ENCODE assay signal across 8 cellular contexts in genomic region chr17:3893003-3893719, GRCh38. TPM values are rescaled to one million over a fixed set of nuclear protein-coding genes. Genes with fewer than 3 reads are reported as not detected.
DNase-seq lines count a peak whose midpoint lies in the region; ATAC-seq and TF ChIP-seq lines count a peak whose summit lies in the region.

CAMKK1 (minus strand) TSS chr17:3893053; CDS start chr17:3885687, 7,366 bp downstream.

- ATAC-seq in GM19043 (IDR thresholded peaks at IDR 0.05; ENCODE audit: low read depth, unreplicated experiment), result peak; percentile 79
- ATAC-seq in HG03342 (IDR thresholded peaks at IDR 0.05; ENCODE audit: unreplicated experiment), result peak; percentile 83
- ATAC-seq in lower lobe of right lung, result peak; percentile 91 to 92

- intact Hi-C loops in dorsolateral prefrontal cortex (cut with DNase I) (no loop called here), lower lobe of right lung (cut with DNase I) (no loop called here)

- peak within 1 kb of the TSS in 53 of 59 donors; percentile 19 to 92 (median 78) for H3K27ac ChIP-seq in dorsolateral prefrontal cortex
- peak within 1 kb of the TSS; percentile 85 for H3K27ac ChIP-seq in lower lobe of right lung

- H3K9me3 ChIP-seq in BE2C, result no peaks in the 10 kb centered on the region
- H3K9me3 ChIP-seq in lower lobe of right lung, result no peaks in the 10 kb centered on the region

- peaks cover 15% of the 10 kb centered on the region for H3K4me1 ChIP-seq in BE2C
- H3K4me1 ChIP-seq in lower lobe of right lung, result peaks cover 59% of the 10 kb centered on the region

- no peak for TF ChIP-seq CTCF in BE2C (IDR thresholded peaks at IDR 0.05; ENCODE audit: low read depth, low read length)
- TF ChIP-seq CTCF in dorsolateral prefrontal cortex (IDR thresholded peaks at IDR 0.05 in 54 of 56, conservative IDR thresholded peaks at IDR 0.05 in 2 of 56; ENCODE audit: low read depth in 1 of 56, partially characterized antibody in 56 of 56), result peak in 15 of 56 donors; percentile 9 to 36 (median 23)
- no peak for TF ChIP-seq CTCF in lower lobe of right lung (IDR thresholded peaks at IDR 0.05)

- peak within 1 kb of the TSS; percentile 64 for H3K4me3 ChIP-seq in BE2C (ENCODE audit: low read depth, low read length)
- H3K4me3 ChIP-seq in dorsolateral prefrontal cortex, result peak within 1 kb of the TSS; percentile 37 to 88 (median 79)
- H3K4me3 ChIP-seq in lower lobe of right lung, result peak within 1 kb of the TSS; percentile 84

- H3K27me3 ChIP-seq in BE2C, result no peaks in the 10 kb centered on the region
- no peaks in the 10 kb centered on the region for H3K27me3 ChIP-seq in dorsolateral prefrontal cortex
- no peaks in the 10 kb centered on the region for H3K27me3 ChIP-seq in lower lobe of right lung (ENCODE audit: low read depth)

- H3K36me3 ChIP-seq in BE2C (no peaks in the 10 kb centered on the region), lower lobe of right lung (no peaks in the 10 kb centered on the region)

- DNase-seq in BE2C (peak; percentile 89), NCI-H526 (lab: John Stamatoyannopoulos, UW) (peak; percentile 49 to 91), dorsolateral prefrontal cortex (peak; percentile 72 to 93 (median 80)), lower lobe of right lung (peak; percentile 94)
- peak; percentile 89 to 91 for DNase-seq in activated CD4-positive, alpha-beta T cell treated with anti-CD3 and anti-CD28 coated beads, Interleukin-2, amount 50 U/mL, for 48 hours
- DNase-seq in stimulated activated CD4-positive, alpha-beta T cell treated with anti-CD3 and anti-CD28 coated beads, TNF-alpha, amount 100 ng/mL, for 1 hour (ENCODE audit: low read depth in 3 of 3, low spot score in 1 of 3), result peak; percentile 62 to 79 (median 74)

RNA-seq across cellular contexts. Expression of gene CAMKK1, which starts in this region (rescaled TPM):
- polyA plus RNA-seq in BE2C (2012; ENCODE audit: insufficient read depth, insufficient read length, low read depth), result 11.6 TPM
- total RNA-seq in dorsolateral prefrontal cortex (100 to 1,000 TPM in 89 of 120 experiments, 10 to 100 TPM in 31; 35.4 to 172 (median 118) TPM), lower lobe of right lung (9.7 TPM)

Comparison
In these comparisons a context has a peak if more than half of its experiments do, and no peak if none do; other contexts are left out.
1. Peak in every context shown above with its lines: DNase-seq, ATAC-seq, H3K4me3 ChIP-seq and H3K27ac ChIP-seq.